22 cellular contexts compared by ENCODE assay signal in genomic region chr14:103448097-103448496, GRCh38.
A peak's percentile ranks its signal among the peaks of the same experiment; 100 is the strongest.
DNase-seq lines count a peak whose midpoint lies in the region; ATAC-seq and TF ChIP-seq lines count a peak whose summit lies in the region.
"Had no signal": no experiment of that assay in that cellular context is flagged by ENCODE, and none has a peak within 500 bp of the region (broad histone marks: within the 10 kb centered on the region; RNA-seq: fewer than 3 reads in every experiment).

No MANE protein-coding gene starts in this region.

- TF ChIP-seq CTCF in heart left ventricle (IDR thresholded peaks at IDR 0.05), result no peak
- TF ChIP-seq CTCF in RWPE2 (IDR thresholded peaks at IDR 0.05; ENCODE audit: poor library complexity, severe bottlenecking), result no peak
- no peak for TF ChIP-seq CTCF in epithelial cell of esophagus (IDR thresholded peaks at IDR 0.05; ENCODE audit: insufficient read depth, low read depth, low read length, missing control alignments)
- no peak for TF ChIP-seq CTCF in thyroid gland (IDR thresholded peaks at IDR 0.05)

- WGBS in heart left ventricle, 4 donors, result 47 to 76% (median 65%) methylated on average over 2 of the region's 2 CpGs
- WGBS in thyroid gland, 2 donors, result 34 to 52% methylated on average over 2 of the region's 2 CpGs

- H3K27me3 ChIP-seq in heart left ventricle (no peaks in the 10 kb centered on the region), RWPE2 (ENCODE audit: insufficient read depth, poor library complexity, severe bottlenecking) (no peaks in the 10 kb centered on the region), thyroid gland (no peaks in the 10 kb centered on the region)
- H3K27me3 ChIP-seq: ascending aorta, colonic mucosa, vagina had no signal

- H3K4me3 ChIP-seq in heart left ventricle, result no peak overlapping the region
- no peak overlapping the region for H3K4me3 ChIP-seq in RWPE2 (ENCODE audit: severe bottlenecking)
- no peak overlapping the region for H3K4me3 ChIP-seq in epithelial cell of esophagus (ENCODE audit: low read length)
- no peak overlapping the region for H3K4me3 ChIP-seq in thyroid gland (replicated peaks in 1 of 3)
- H3K4me3 ChIP-seq: ascending aorta, colonic mucosa, vagina had no signal

- peak in 3 of 4 donors; percentile 4 to 60 (median 32) for ATAC-seq in heart left ventricle
- peak; percentile 77 for ATAC-seq in RWPE2 (ENCODE audit: low read depth)
- no peak for ATAC-seq in HG02610 (IDR thresholded peaks at IDR 0.05; ENCODE audit: unreplicated experiment)
- ATAC-seq: activated T-cell treated with anti-CD3 and anti-CD28 coated beads, Interleukin-2, amount 50 U/mL, for 4 hours had no signal

- H3K9me3 ChIP-seq in heart left ventricle (no peaks in the 10 kb centered on the region), RWPE2 (ENCODE audit: severe bottlenecking) (no peaks in the 10 kb centered on the region), thyroid gland (no peaks in the 10 kb centered on the region)
- H3K9me3 ChIP-seq: ascending aorta, colonic mucosa, vagina had no signal

- DNase-seq in heart left ventricle (no peak), cardiac septum (ENCODE audit: low spot score) (no peak), RWPE2 (ENCODE audit: low spot score) (no peak), epithelial cell of esophagus (ENCODE audit: low read depth) (peak; percentile 51), thyroid gland (no peak), erythroblast (lab: John Stamatoyannopoulos, UW) (no peak)
- no peak for DNase-seq in activated CD4-positive, alpha-beta T cell treated with anti-CD3 and anti-CD28 coated beads for 1 hour
- DNase-seq: ACHN; activated CD4-positive, alpha-beta memory T cell treated with anti-CD3 and anti-CD28 coated beads for 36 hours; activated T-cell treated with anti-CD3 and anti-CD28 coated beads, Interleukin-2, amount 50 U/mL, for 4 hours; CD4-positive, alpha-beta memory T cell; colonic mucosa; DMS79 treated with DMSO at 0.1 percent for 48 hours; foreskin fibroblast; Kasumi-1; kidney; NCI-H1092 treated with DMSO at 0.1 percent for 48 hours; NCI-H2081; NCI-H446 had no signal

- peaks cover 0 to 12% (median 4%) of the 10 kb centered on the region in 9 donors for H3K36me3 ChIP-seq in heart left ventricle
- H3K36me3 ChIP-seq in RWPE2 (ENCODE audit: low read depth), result peaks cover 21% of the 10 kb centered on the region
- no peaks in the 10 kb centered on the region for H3K36me3 ChIP-seq in thyroid gland
- H3K36me3 ChIP-seq: ascending aorta, colonic mucosa, vagina had no signal

- intact Hi-C loops in heart left ventricle (cut with DNase I), result loop anchor here in 3 of 10 donors (5.0 to 10.0 kb wide), 3 partner anchors 41 to 56 kb away; no protein-coding TSS in a partner anchor
- intact Hi-C loops in cardiac septum (cut with DNase I), result no loop called here
- intact Hi-C loops in thyroid gland (cut with DNase I), result loop anchor here (10.0 kb wide), 1 partner anchor 63 kb away; the partner anchor contains the start of gene MARK3

- TF ChIP-seq POLR2A in heart left ventricle (IDR thresholded peaks at IDR 0.05) (no peak), thyroid gland (IDR thresholded peaks at IDR 0.05) (no peak), erythroblast (IDR thresholded peaks at IDR 0.05; ENCODE audit: low read length) (no peak)

- H3K4me1 ChIP-seq in heart left ventricle, result peaks cover 10 to 66% (median 44%) of the 10 kb centered on the region in 12 donors
- H3K4me1 ChIP-seq in RWPE2 (ENCODE audit: insufficient read depth, poor library complexity, severe bottlenecking), result no peaks in the 10 kb centered on the region
- peaks cover 52 to 61% of the 10 kb centered on the region in 2 donors for H3K4me1 ChIP-seq in thyroid gland
- H3K4me1 ChIP-seq: ascending aorta, colonic mucosa had no signal

- H3K27ac ChIP-seq in heart left ventricle (no peak overlapping the region), RWPE2 (ENCODE audit: poor library complexity, severe bottlenecking) (no peak overlapping the region), thyroid gland (peak overlapping the region; percentile 79 to 92 (median 84))
- H3K27ac ChIP-seq: ascending aorta, colonic mucosa, vagina had no signal

Comparison
In these comparisons a context has a peak if more than half of its experiments do, and no peak if none do; other contexts are left out.
1. H3K27ac ChIP-seq: peak in thyroid gland (3 of 3); none in heart left ventricle (0 of 12) and RWPE2 (single experiment).